ENCODE assay signal across 30 cellular contexts in the genomic region with DNA sequence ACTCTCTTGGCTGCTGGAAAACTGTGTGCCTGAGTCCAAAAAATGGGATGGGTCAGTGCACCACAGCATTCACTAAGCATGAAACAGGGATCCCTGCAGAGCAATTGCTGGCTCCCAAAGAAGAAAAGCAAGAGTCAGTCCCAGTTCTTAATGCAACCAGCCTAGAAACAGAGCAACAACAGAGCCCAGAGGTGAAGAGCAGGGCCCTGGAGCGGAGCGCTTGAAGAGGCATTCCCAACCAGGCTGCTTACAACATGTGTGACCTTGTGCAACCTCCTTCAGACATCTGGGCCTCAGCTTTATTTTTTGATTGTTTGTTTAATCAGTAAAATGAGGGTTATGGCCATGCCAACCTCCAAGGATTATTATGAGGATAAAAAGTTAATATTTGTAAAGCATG.
"Had no signal": no experiment of that assay in that cellular context is flagged by ENCODE, and none has a peak within 500 bp of the region (broad histone marks: within the 10 kb centered on the region; RNA-seq: fewer than 3 reads in every experiment).

No MANE protein-coding gene starts in this region.

- H3K9me3 Mint-ChIP-seq: activated CD4-positive, alpha-beta memory T cell treated with anti-CD3 and anti-CD28 coated beads, Interleukin-2, amount 10 ng/mL, durations not matched to agents 7 days and 5 days; activated CD4-positive, alpha-beta T cell treated with anti-CD3 and anti-CD28 coated beads, Interleukin-2, amount 10 ng/mL, durations not matched to agents 7 days and 5 days; activated naive CD4-positive, alpha-beta T cell treated with anti-CD3 and anti-CD28 coated beads, Interleukin-2, amount 10 ng/mL, durations not matched to agents 7 days and 5 days; brain; endodermal cell had no signal

- H3K27me3 ChIP-seq: ascending aorta, breast epithelium, cardiac muscle cell, dorsolateral prefrontal cortex, foreskin keratinocyte, gastrocnemius medialis, heart right ventricle had no signal

- DNase-seq: activated CD4-positive, alpha-beta memory T cell treated with anti-CD3 and anti-CD28 coated beads, Interleukin-2, amount 10 ng/mL, durations not matched to agents 7 days and 5 days; activated CD4-positive, alpha-beta T cell treated with anti-CD3 and anti-CD28 coated beads for 1 hour; activated CD4-positive, alpha-beta T cell treated with anti-CD3 and anti-CD28 coated beads for 4 hours; activated CD4-positive, alpha-beta T cell treated with anti-CD3 and anti-CD28 coated beads, Interleukin-2, amount 10 ng/mL, durations not matched to agents 7 days and 5 days; activated CD4-positive, alpha-beta T cell treated with anti-CD3 and anti-CD28 coated beads, Interleukin-2, amount 50 U/mL, for 4 hours; activated CD8-positive, alpha-beta memory T cell treated with anti-CD3 and anti-CD28 coated beads, Interleukin-2, amount 50 U/mL, for 48 hours; activated gamma-delta T cell; activated naive CD4-positive, alpha-beta T cell; activated naive CD4-positive, alpha-beta T cell treated with anti-CD3 and anti-CD28 coated beads, Interleukin-2, amount 10 ng/mL, durations not matched to agents 7 days and 5 days; activated naive CD8-positive, alpha-beta T cell treated with anti-CD3 and anti-CD28 coated beads, Interleukin-2, amount 10 ng/mL, durations not matched to agents 7 days and 5 days; activated T-cell treated with anti-CD3 and anti-CD28 coated beads for 4 hours; activated T-cell treated with anti-CD3 and anti-CD28 coated beads, Interleukin-2, amount 50 U/mL, for 24 hours; activated T-cell treated with anti-CD3 and anti-CD28 coated beads, Interleukin-2, amount 50 U/mL, for 72 hours; central memory CD4-positive, alpha-beta T cell; dorsolateral prefrontal cortex; effector memory CD4-positive, alpha-beta T cell; endodermal cell; foreskin keratinocyte; gastrocnemius medialis; heart right ventricle; T-helper 2 cell had no signal

- H3K27ac ChIP-seq: ascending aorta, breast epithelium, cardiac muscle cell, coronary artery, dorsolateral prefrontal cortex, foreskin keratinocyte, gastrocnemius medialis, heart right ventricle, VCaP had no signal

- H3K4me3 Mint-ChIP-seq: activated CD4-positive, alpha-beta memory T cell treated with anti-CD3 and anti-CD28 coated beads, Interleukin-2, amount 10 ng/mL, durations not matched to agents 7 days and 5 days; activated CD4-positive, alpha-beta T cell treated with anti-CD3 and anti-CD28 coated beads, Interleukin-2, amount 10 ng/mL, durations not matched to agents 7 days and 5 days; activated naive CD4-positive, alpha-beta T cell treated with anti-CD3 and anti-CD28 coated beads, Interleukin-2, amount 10 ng/mL, durations not matched to agents 7 days and 5 days; activated naive CD8-positive, alpha-beta T cell treated with anti-CD3 and anti-CD28 coated beads, Interleukin-2, amount 10 ng/mL, durations not matched to agents 7 days and 5 days; activated T-cell treated with anti-CD3 and anti-CD28 coated beads, Interleukin-2, amount 50 U/mL, for 24 hours; activated T-cell treated with anti-CD3 and anti-CD28 coated beads, Interleukin-2, amount 50 U/mL, for 72 hours; brain; dendritic cell treated with granulocyte-macrophage colony-stimulating factor and Interleukin-4, amounts not matched to agents 40 ng/mL and 50 ng/mL, for 4 days; endodermal cell; WTC11 had no signal

- H3K36me3 ChIP-seq: ascending aorta, breast epithelium, cardiac muscle cell, gastrocnemius medialis, heart right ventricle had no signal

- H3K9me3 ChIP-seq: ascending aorta, gastrocnemius medialis had no signal

- H3K27me3 Mint-ChIP-seq: activated CD4-positive, alpha-beta memory T cell treated with anti-CD3 and anti-CD28 coated beads, Interleukin-2, amount 10 ng/mL, durations not matched to agents 7 days and 5 days; activated CD4-positive, alpha-beta T cell treated with anti-CD3 and anti-CD28 coated beads, Interleukin-2, amount 10 ng/mL, durations not matched to agents 7 days and 5 days; activated naive CD4-positive, alpha-beta T cell treated with anti-CD3 and anti-CD28 coated beads, Interleukin-2, amount 10 ng/mL, durations not matched to agents 7 days and 5 days; activated naive CD8-positive, alpha-beta T cell treated with anti-CD3 and anti-CD28 coated beads, Interleukin-2, amount 10 ng/mL, durations not matched to agents 7 days and 5 days; activated T-cell treated with anti-CD3 and anti-CD28 coated beads, Interleukin-2, amount 50 U/mL, for 24 hours; brain; dendritic cell treated with granulocyte-macrophage colony-stimulating factor and Interleukin-4, amounts not matched to agents 40 ng/mL and 50 ng/mL, for 4 days had no signal

- H3K36me3 Mint-ChIP-seq: activated naive CD4-positive, alpha-beta T cell treated with anti-CD3 and anti-CD28 coated beads, Interleukin-2, amount 10 ng/mL, durations not matched to agents 7 days and 5 days; activated naive CD4-positive, alpha-beta T cell treated with anti-CD3 and anti-CD28 coated beads, Interleukin-2, amount 50 U/mL, for 72 hours; activated naive CD8-positive, alpha-beta T cell treated with anti-CD3 and anti-CD28 coated beads, Interleukin-2, amount 10 ng/mL, durations not matched to agents 7 days and 5 days; brain; WTC11 had no signal

- H3K4me3 ChIP-seq: ascending aorta, breast epithelium, cardiac muscle cell, coronary artery, dorsolateral prefrontal cortex, gastrocnemius medialis, heart right ventricle had no signal

- H3K4me1 Mint-ChIP-seq: activated CD4-positive, alpha-beta memory T cell treated with anti-CD3 and anti-CD28 coated beads, Interleukin-2, amount 10 ng/mL, durations not matched to agents 7 days and 5 days; activated CD4-positive, alpha-beta T cell treated with anti-CD3 and anti-CD28 coated beads, Interleukin-2, amount 10 ng/mL, durations not matched to agents 7 days and 5 days; activated naive CD4-positive, alpha-beta T cell treated with anti-CD3 and anti-CD28 coated beads, Interleukin-2, amount 10 ng/mL, durations not matched to agents 7 days and 5 days; activated naive CD8-positive, alpha-beta T cell treated with anti-CD3 and anti-CD28 coated beads, Interleukin-2, amount 10 ng/mL, durations not matched to agents 7 days and 5 days; brain; endodermal cell; WTC11 had no signal

- H3K4me1 ChIP-seq: ascending aorta, breast epithelium, foreskin keratinocyte, gastrocnemius medialis, heart right ventricle had no signal

- H3K27ac Mint-ChIP-seq: activated CD4-positive, alpha-beta memory T cell treated with anti-CD3 and anti-CD28 coated beads, Interleukin-2, amount 10 ng/mL, durations not matched to agents 7 days and 5 days; activated CD4-positive, alpha-beta T cell treated with anti-CD3 and anti-CD28 coated beads, Interleukin-2, amount 10 ng/mL, durations not matched to agents 7 days and 5 days; activated naive CD4-positive, alpha-beta T cell treated with anti-CD3 and anti-CD28 coated beads, Interleukin-2, amount 10 ng/mL, durations not matched to agents 7 days and 5 days; activated naive CD4-positive, alpha-beta T cell treated with anti-CD3 and anti-CD28 coated beads, Interleukin-2, amount 50 U/mL, for 72 hours; activated naive CD8-positive, alpha-beta T cell treated with anti-CD3 and anti-CD28 coated beads, Interleukin-2, amount 10 ng/mL, durations not matched to agents 7 days and 5 days; activated T-cell treated with anti-CD3 and anti-CD28 coated beads, Interleukin-2, amount 50 U/mL, for 24 hours; activated T-cell treated with anti-CD3 and anti-CD28 coated beads, Interleukin-2, amount 50 U/mL, for 72 hours; brain; dendritic cell treated with granulocyte-macrophage colony-stimulating factor and Interleukin-4, amounts not matched to agents 40 ng/mL and 50 ng/mL, for 4 days; endodermal cell; WTC11 had no signal
